ENCODE assay signal across 16 cellular contexts in the genomic region with DNA sequence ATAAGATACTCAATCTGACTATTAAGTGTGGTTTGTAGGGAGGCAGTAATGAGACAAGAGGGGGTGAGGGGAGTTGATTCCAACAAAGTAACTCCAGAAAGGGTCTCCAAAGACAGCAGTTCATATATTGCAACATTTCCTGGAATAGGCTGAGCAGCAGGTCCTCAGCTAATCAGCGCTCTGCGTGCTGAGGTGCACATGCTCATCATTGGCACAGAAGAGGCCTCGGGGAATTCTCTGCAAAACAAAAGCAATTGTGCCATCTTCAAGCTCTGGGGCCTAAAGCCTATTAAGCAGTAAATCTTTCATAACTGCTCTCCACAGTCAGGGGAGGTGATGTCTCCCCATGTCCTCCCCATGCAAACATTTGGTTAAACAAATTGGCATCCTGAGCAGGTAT.
DNase-seq lines count a peak whose midpoint lies in the region; FAIRE-seq and TF ChIP-seq lines count a peak whose summit lies in the region.
"Had no signal": no experiment of that assay in that cellular context is flagged by ENCODE, and none has a peak within 500 bp of the region (broad histone marks: within the 10 kb centered on the region; RNA-seq: fewer than 3 reads in every experiment).

No MANE protein-coding gene starts in this region.

- no peaks in the 10 kb centered on the region for H3K27me3 Mint-ChIP-seq in MCF 10A (ENCODE audit: insufficient read depth, unreplicated experiment)

- H3K27me3 ChIP-seq in breast epithelium, result no peaks in the 10 kb centered on the region
- no peaks in the 10 kb centered on the region for H3K27me3 ChIP-seq in skeletal muscle satellite cell (ENCODE audit: control insufficient read depth, insufficient read depth, low read length)
- H3K27me3 ChIP-seq: pancreas had no signal

- no peak overlapping the region for H3K4me3 ChIP-seq in breast epithelium
- no peak overlapping the region for H3K4me3 ChIP-seq in skeletal muscle satellite cell (ENCODE audit: low read length)
- H3K4me3 ChIP-seq: pancreas had no signal

- peak overlapping the region; percentile 74 for H3K4me2 ChIP-seq in skeletal muscle satellite cell (ENCODE audit: low read length)

- TF ChIP-seq CTCF in MCF 10A (IDR thresholded peaks at IDR 0.05; ENCODE audit: unreplicated experiment) (no peak), breast epithelium (IDR thresholded peaks at IDR 0.05) (no peak)

- TF ChIP-seq POLR2A in breast epithelium (IDR thresholded peaks at IDR 0.05), result no peak
- TF ChIP-seq POLR2A in GM12892 (IDR thresholded peaks at IDR 0.05; ENCODE audit: low read depth, low read length), result no peak

- H3K4me1 Mint-ChIP-seq in MCF 10A (ENCODE audit: insufficient read depth, unreplicated experiment), result peaks cover 47% of the 10 kb centered on the region
- H3K4me1 Mint-ChIP-seq: activated naive CD8-positive, alpha-beta T cell treated with anti-CD3 and anti-CD28 coated beads, Interleukin-2, amount 50 U/mL, for 24 hours had no signal

- peak overlapping the region; percentile 69 for H3K27ac Mint-ChIP-seq in MCF 10A (ENCODE audit: low read depth, unreplicated experiment)
- H3K27ac Mint-ChIP-seq: activated naive CD8-positive, alpha-beta T cell treated with anti-CD3 and anti-CD28 coated beads, Interleukin-2, amount 50 U/mL, for 24 hours had no signal

- no TSS peak for BruUV-seq in MCF 10A (replicated peaks; lab: Mats Ljungman, UMichigan)

- POLR2A ChIA-PET in MCF 10A (lab: Yijun Ruan, JAX), result interaction anchor here (0.5 to 1.8 kb wide), 9 partner anchors 13 to 1009 kb away, joined by 3 to 5 read pairs (median 3); no protein-coding TSS in a partner anchor

- H3K4me1 ChIP-seq in breast epithelium (no peaks in the 10 kb centered on the region), skeletal muscle satellite cell (ENCODE audit: control insufficient read depth, insufficient read depth, low read length) (peaks cover 43% of the 10 kb centered on the region)

- no peak for FAIRE-seq in GM12892 (lab: Jason Lieb, UNC)
- FAIRE-seq: pancreas had no signal

- H3K9me3 Mint-ChIP-seq in MCF 10A (ENCODE audit: unreplicated experiment), result no peaks in the 10 kb centered on the region
- H3K9me3 Mint-ChIP-seq: activated naive CD8-positive, alpha-beta T cell treated with anti-CD3 and anti-CD28 coated beads, Interleukin-2, amount 50 U/mL, for 24 hours had no signal

- CTCF ChIA-PET in MCF 10A (lab: Yijun Ruan, JAX), result interaction anchor here (1.0 to 2.7 kb wide), 4 partner anchors 12 to 168 kb away, joined by 3 to 13 read pairs (median 6); no protein-coding TSS in a partner anchor

- H3K9ac ChIP-seq in skeletal muscle satellite cell (ENCODE audit: low read depth, low read length), result peak overlapping the region; percentile 66

- DNase-seq in MCF 10A (ENCODE audit: unreplicated experiment) (peak; percentile 86), breast epithelium (ENCODE audit: low spot score in 2 of 2) (no peak), NCI-H526 (lab: John Stamatoyannopoulos, UW) (peak; percentile 82 to 84), epithelial cell of prostate (ENCODE audit: low read depth, low spot score) (no peak), GM12892 (ENCODE audit: insufficient read length) (no peak)
- no peak for DNase-seq in stimulated activated CD8-positive, alpha-beta memory T cell treated with anti-CD3 and anti-CD28 coated beads, Interleukin-4, amount 100 ng/mL, for 48 hours
- DNase-seq in activated naive CD4-positive, alpha-beta T cell treated with Interleukin-2 at 50 U/mL for 16 hours, result no peak
- DNase-seq: ACHN; activated naive CD8-positive, alpha-beta T cell treated with anti-CD3 and anti-CD28 coated beads, Interleukin-2, amount 50 U/mL, for 24 hours; DMS153; midbrain; NCI-H1105 treated with DMSO at 0.1 percent for 48 hours; pancreas; SW 1271; trophoblast cell had no signal

- H3K9me3 ChIP-seq in breast epithelium (no peaks in the 10 kb centered on the region), skeletal muscle satellite cell (replicated peaks; ENCODE audit: low read length) (no peaks in the 10 kb centered on the region)
- H3K9me3 ChIP-seq: pancreas had no signal

- intact Hi-C loops in MCF 10A (cut with micrococcal nuclease) (loop anchor here (1.0 to 10.0 kb wide), 2 partner anchors 53 to 66 kb away; no protein-coding TSS in a partner anchor), breast epithelium (cut with DNase I; ENCODE audit: low total_unique reads) (no loop called here)

- H3K36me3 ChIP-seq in breast epithelium (no peaks in the 10 kb centered on the region), skeletal muscle satellite cell (ENCODE audit: insufficient read depth, low read length) (no peaks in the 10 kb centered on the region)
- H3K36me3 ChIP-seq: pancreas had no signal

- H3K27ac ChIP-seq in breast epithelium, result peak overlapping the region in 1 of 2 donors; percentile 51
- peak overlapping the region; percentile 42 for H3K27ac ChIP-seq in epithelial cell of prostate
- H3K27ac ChIP-seq: pancreas had no signal

- H3K36me3 Mint-ChIP-seq in MCF 10A (ENCODE audit: insufficient read depth, unreplicated experiment), result peaks cover 5% of the 10 kb centered on the region

- peak overlapping the region; percentile 22 for H3K4me3 Mint-ChIP-seq in MCF 10A (ENCODE audit: unreplicated experiment)
- H3K4me3 Mint-ChIP-seq: activated naive CD8-positive, alpha-beta T cell treated with anti-CD3 and anti-CD28 coated beads, Interleukin-2, amount 50 U/mL, for 24 hours had no signal

Comparison
In these comparisons a context has a peak if more than half of its experiments do, and no peak if none do; other contexts are left out.
1. DNase-seq: peak in MCF 10A (single experiment) and NCI-H526 (2 of 2); none in breast epithelium (0 of 2), epithelial cell of prostate (single experiment), stimulated activated CD8-positive, alpha-beta memory T cell treated with anti-CD3 and anti-CD28 coated beads, Interleukin-4, amount 100 ng/mL, for 48 hours (single experiment), GM12892 (single experiment) and activated naive CD4-positive, alpha-beta T cell treated with Interleukin-2 at 50 U/mL for 16 hours (single experiment).